In the genomic region with DNA sequence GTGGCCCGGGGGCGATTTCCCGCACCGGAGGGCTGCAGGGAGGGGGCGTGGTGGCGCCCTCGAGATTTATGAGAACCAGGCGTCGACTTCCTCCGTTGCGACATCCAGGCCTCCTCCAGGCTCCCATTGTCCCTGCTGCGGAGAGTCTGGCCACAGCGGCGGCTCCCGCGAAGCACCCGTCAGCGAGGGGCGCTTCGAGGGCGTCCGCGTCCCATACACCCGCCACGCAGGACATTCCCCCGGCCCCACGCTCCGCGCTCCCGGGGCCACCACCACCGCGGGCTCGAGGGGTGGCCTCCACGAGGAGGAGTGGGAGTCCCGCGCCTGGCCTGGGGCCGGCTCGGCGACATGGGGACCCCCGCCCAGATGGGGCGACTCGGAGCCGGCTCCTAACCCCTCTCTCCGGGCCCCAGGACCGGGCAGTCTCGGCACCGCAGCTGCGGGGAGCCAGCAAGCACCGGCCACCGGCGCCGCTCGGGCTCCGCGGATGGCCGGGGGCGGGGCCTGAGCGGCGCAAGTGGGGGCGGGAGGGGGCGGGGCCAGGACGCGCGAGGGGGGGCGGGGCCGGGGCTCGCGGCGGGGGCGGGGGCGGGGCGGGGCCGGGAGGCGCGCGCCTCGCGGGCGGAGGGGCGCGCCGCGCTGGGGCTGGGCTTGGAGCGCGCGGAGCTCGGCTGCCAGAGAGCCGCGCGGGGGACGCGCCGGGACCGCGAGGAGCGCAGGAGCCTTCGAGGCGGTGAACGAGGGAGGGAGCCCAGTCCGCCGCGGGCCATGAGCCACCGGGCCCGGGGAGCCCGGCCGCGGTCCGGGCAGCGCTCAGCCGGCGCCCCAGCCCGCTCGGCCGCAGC, we compare ENCODE assay signal across 8 cellular contexts. TPM values are rescaled to one million over a fixed set of nuclear protein-coding genes. Genes with fewer than 3 reads are reported as not detected.
A peak's percentile ranks its signal among the peaks of the same experiment; 100 is the strongest.
DNase-seq lines count a peak whose midpoint lies in the region; ATAC-seq and TF ChIP-seq lines count a peak whose summit lies in the region.

Gene SH2B2 (plus strand): TSS at position 632 of the 845 bp plus-strand sequence. CDS start 13,683 bp downstream, outside the sequence.

- peaks cover 0 to 2% of the 10 kb centered on the region in 2 donors for H3K27me3 Mint-ChIP-seq in CD4-positive, alpha-beta memory T cell
- H3K27me3 Mint-ChIP-seq in activated CD4-positive, alpha-beta T cell treated with anti-CD3 and anti-CD28 coated beads, Interleukin-2, amount 10 ng/mL, durations not matched to agents 24 days and 14 days, result peaks cover 21% of the 10 kb centered on the region
- no peaks in the 10 kb centered on the region for H3K27me3 Mint-ChIP-seq in stimulated activated naive B cell treated with anti-CD40 and anti-IgM and Interleukin-4, amounts not matched to agents 10 μg/mL and 1 μg/mL and 100 μg/mL, for 72 hours

- no peaks in the 10 kb centered on the region for H3K36me3 Mint-ChIP-seq in CD4-positive, alpha-beta memory T cell
- no peaks in the 10 kb centered on the region for H3K36me3 Mint-ChIP-seq in activated CD4-positive, alpha-beta T cell treated with anti-CD3 and anti-CD28 coated beads, Interleukin-2, amount 10 ng/mL, durations not matched to agents 24 days and 14 days (ENCODE audit: low read depth)
- peaks cover 0 to under 1% of the 10 kb centered on the region in 2 donors for H3K36me3 Mint-ChIP-seq in stimulated activated naive B cell treated with anti-CD40 and anti-IgM and Interleukin-4, amounts not matched to agents 10 μg/mL and 1 μg/mL and 100 μg/mL, for 72 hours

- no peaks in the 10 kb centered on the region for H3K27me3 ChIP-seq in CD4-positive, alpha-beta memory T cell (ENCODE audit: insufficient read depth, low read length)
- H3K27me3 ChIP-seq in lung (ENCODE audit: control insufficient read depth, insufficient read depth), result no peaks in the 10 kb centered on the region

- H3K27ac ChIP-seq in CD4-positive, alpha-beta memory T cell (ENCODE audit: low read depth, low read length), result peak within 1 kb of the TSS; percentile 38
- peak within 1 kb of the TSS; percentile 82 to 85 for H3K27ac ChIP-seq in lung (ENCODE audit: low read depth in 1 of 2, low read length in 1 of 2)

- peak; percentile 43 to 58 (median 50) for DNase-seq in CD4-positive, alpha-beta memory T cell
- DNase-seq in NCI-H2029 (lab: John Stamatoyannopoulos, UW) (peak; percentile 61), lung (ENCODE audit: low spot score) (peak; percentile 73), NCI-H524 treated with DMSO at 0.1 percent for 48 hours (lab: John Stamatoyannopoulos, UW) (no peak)
- DNase-seq in activated CD4-positive, alpha-beta T cell treated with anti-CD3 and anti-CD28 coated beads, Interleukin-2, amount 10 ng/mL, durations not matched to agents 24 days and 14 days, result peak; percentile 81
- peak; percentile 22 for DNase-seq in effector CD8-positive, alpha-beta T cell (lab: John Stamatoyannopoulos, UW)
- DNase-seq in stimulated activated naive B cell treated with anti-CD40 and anti-IgM and Interleukin-4, amounts not matched to agents 10 μg/mL and 1 μg/mL and 100 μg/mL, for 72 hours, result peak; percentile 72

- POLR2A ChIA-PET in CD4-positive, alpha-beta memory T cell (lab: Charles Lee; ENCODE audit: partially characterized antibody), result interaction anchor here (0.7 to 1.7 kb wide), 4 partner anchors 11 to 164 kb away, joined by 3 to 10 read pairs (median 4); partner anchors contain the start of gene PRKRIP1

- H3K4me3 ChIP-seq in CD4-positive, alpha-beta memory T cell (ENCODE audit: low read length in 2 of 2), result peak within 1 kb of the TSS; percentile 29 to 68
- peak within 1 kb of the TSS; percentile 73 for H3K4me3 ChIP-seq in lung

- H3K27ac Mint-ChIP-seq in CD4-positive, alpha-beta memory T cell, result peak within 1 kb of the TSS in 3 of 7 donors; percentile 42 to 85 (median 55)
- H3K27ac Mint-ChIP-seq in activated CD4-positive, alpha-beta T cell treated with anti-CD3 and anti-CD28 coated beads, Interleukin-2, amount 10 ng/mL, durations not matched to agents 24 days and 14 days, result no peak within 1 kb of the TSS
- peak within 1 kb of the TSS; percentile 86 for H3K27ac Mint-ChIP-seq in stimulated activated naive B cell treated with anti-CD40 and anti-IgM and Interleukin-4, amounts not matched to agents 10 μg/mL and 1 μg/mL and 100 μg/mL, for 72 hours

- no peaks in the 10 kb centered on the region for H3K9me3 Mint-ChIP-seq in CD4-positive, alpha-beta memory T cell
- no peaks in the 10 kb centered on the region for H3K9me3 Mint-ChIP-seq in activated CD4-positive, alpha-beta T cell treated with anti-CD3 and anti-CD28 coated beads, Interleukin-2, amount 10 ng/mL, durations not matched to agents 24 days and 14 days
- H3K9me3 Mint-ChIP-seq in stimulated activated naive B cell treated with anti-CD40 and anti-IgM and Interleukin-4, amounts not matched to agents 10 μg/mL and 1 μg/mL and 100 μg/mL, for 72 hours, result no peaks in the 10 kb centered on the region

- WGBS in lung, 2 donors, result 0% methylated on average over 46 to 109 of the region's 114 CpGs

- TF ChIP-seq CTCF in lung (IDR thresholded peaks at IDR 0.05; ENCODE audit: control extremely low read depth, extremely low read depth), result no peak

- no peaks in the 10 kb centered on the region for H3K9me3 ChIP-seq in CD4-positive, alpha-beta memory T cell (ENCODE audit: control insufficient read depth in 1 of 2, low read length in 2 of 2)
- H3K9me3 ChIP-seq in lung (ENCODE audit: control insufficient read depth in 2 of 2, insufficient read depth in 1 of 2, low read length in 1 of 2), result no peaks in the 10 kb centered on the region

- H3K36me3 ChIP-seq in CD4-positive, alpha-beta memory T cell (ENCODE audit: insufficient read depth, low read length), result no peaks in the 10 kb centered on the region
- no peaks in the 10 kb centered on the region for H3K36me3 ChIP-seq in lung (ENCODE audit: control insufficient read depth in 2 of 2, insufficient read depth in 2 of 2, low read length in 2 of 2)

- peaks cover 18 to 45% (median 29%) of the 10 kb centered on the region in 4 donors for H3K4me1 Mint-ChIP-seq in CD4-positive, alpha-beta memory T cell
- H3K4me1 Mint-ChIP-seq in activated CD4-positive, alpha-beta T cell treated with anti-CD3 and anti-CD28 coated beads, Interleukin-2, amount 10 ng/mL, durations not matched to agents 24 days and 14 days, result peaks cover 21% of the 10 kb centered on the region
- peaks cover 41 to 69% of the 10 kb centered on the region in 2 donors for H3K4me1 Mint-ChIP-seq in stimulated activated naive B cell treated with anti-CD40 and anti-IgM and Interleukin-4, amounts not matched to agents 10 μg/mL and 1 μg/mL and 100 μg/mL, for 72 hours

- CTCF ChIA-PET in CD4-positive, alpha-beta memory T cell (lab: Charles Lee; ENCODE audit: partially characterized antibody), result interaction anchor here (0.7 kb wide), 1 partner anchor 17 kb away, joined by 3 read pairs; no protein-coding TSS in a partner anchor

- H3K4me1 ChIP-seq in CD4-positive, alpha-beta memory T cell (ENCODE audit: insufficient read depth, low read length), result peaks cover 35% of the 10 kb centered on the region
- H3K4me1 ChIP-seq in lung (ENCODE audit: control insufficient read depth in 2 of 2, insufficient read depth in 2 of 2, low read length in 2 of 2), result peaks cover 4 to 13% of the 10 kb centered on the region in 2 donors

- intact Hi-C loops in CD4-positive, alpha-beta memory T cell (cut with micrococcal nuclease), result loop anchor here (5.0 to 10.0 kb wide), 2 partner anchors 78 to 176 kb away; partner anchors contain the start of genes ALKBH4 and LRWD1
- intact Hi-C loops in activated CD4-positive, alpha-beta T cell treated with anti-CD3 and anti-CD28 coated beads, Interleukin-2, amount 10 ng/mL, durations not matched to agents 24 days and 14 days (cut with micrococcal nuclease), result loop anchor here (10.0 kb wide), 2 partner anchors 178 to 472 kb away; partner anchors contain the start of genes ALKBH4, CUX1 and LRWD1

- ATAC-seq in GM21515 (IDR thresholded peaks at IDR 0.05; ENCODE audit: unreplicated experiment) (peak; percentile 22), lung (ENCODE audit: insufficient read depth, low FRiP score) (peak; percentile 61)
- ATAC-seq in stimulated activated naive B cell treated with anti-CD40 and anti-IgM and Interleukin-4, amounts not matched to agents 10 μg/mL and 1 μg/mL and 100 μg/mL, for 72 hours (replicated peaks), result peak; percentile 4 to 35

- peak within 1 kb of the TSS; percentile 70 to 86 (median 78) for H3K4me3 Mint-ChIP-seq in CD4-positive, alpha-beta memory T cell
- peak within 1 kb of the TSS; percentile 63 for H3K4me3 Mint-ChIP-seq in activated CD4-positive, alpha-beta T cell treated with anti-CD3 and anti-CD28 coated beads, Interleukin-2, amount 10 ng/mL, durations not matched to agents 24 days and 14 days
- H3K4me3 Mint-ChIP-seq in stimulated activated naive B cell treated with anti-CD40 and anti-IgM and Interleukin-4, amounts not matched to agents 10 μg/mL and 1 μg/mL and 100 μg/mL, for 72 hours, result peak within 1 kb of the TSS; percentile 81 to 84

RNA-seq across cellular contexts. Expression of gene SH2B2, which starts in this region (rescaled TPM):
- 1 to 10 TPM in 1 of 2 experiments, under 1 TPM in 1; 0.79 to 1.2 TPM for total RNA-seq in CD4-positive, alpha-beta memory T cell
- polyA plus RNA-seq in CD4-positive, alpha-beta memory T cell, result under 1 TPM in 1 of 2 donors, not detected in 1; 0.69 TPM
- total RNA-seq in activated CD4-positive, alpha-beta T cell treated with anti-CD3 and anti-CD28 coated beads, Interleukin-2, amount 10 ng/mL, durations not matched to agents 24 days and 14 days, result 2.9 and 3.1 TPM in 2 replicates
- 1 to 10 TPM; 3.3 to 9.7 TPM for total RNA-seq in lung
- polyA plus RNA-seq in lung, result 1 to 10 TPM; 5.1 to 9.4 TPM
